In the genomic region with DNA sequence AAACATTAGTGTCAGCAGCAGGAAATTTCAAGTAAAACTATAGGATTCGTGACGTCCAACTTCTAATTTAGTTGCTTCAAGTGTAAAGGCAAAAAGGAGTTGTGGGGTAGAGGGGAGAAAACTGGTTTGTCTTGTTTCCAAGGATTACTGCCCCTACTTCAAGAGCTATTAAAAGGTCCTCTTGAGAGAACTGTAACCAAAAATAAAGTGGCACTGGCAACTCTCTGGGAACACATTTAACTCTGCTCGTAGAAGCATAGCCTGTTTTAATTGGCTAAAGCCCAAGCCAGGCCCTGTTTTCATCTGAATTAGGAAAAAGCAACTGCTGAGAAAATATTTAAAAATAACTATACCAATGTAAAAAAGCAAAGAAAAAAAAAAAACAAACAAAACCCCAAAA, we compare ENCODE assay signal across 10 cellular contexts. TPM values are rescaled to one million over a fixed set of nuclear protein-coding genes. Genes with fewer than 3 reads are reported as not detected.
DNase-seq lines count a peak whose midpoint lies in the region; ATAC-seq and TF ChIP-seq lines count a peak whose summit lies in the region.
"Had no signal": no experiment of that assay in that cellular context is flagged by ENCODE, and none has a peak within 500 bp of the region (broad histone marks: within the 10 kb centered on the region; RNA-seq: fewer than 3 reads in every experiment).

No MANE protein-coding gene starts in this region.

- intact Hi-C loops in HCT116 (cut with micrococcal nuclease), result no loop called here
- intact Hi-C loops in heart right ventricle (cut with DNase I), result loop anchor here in 2 of 10 donors (2.0 to 10.0 kb wide), 3 partner anchors 52 to 74 kb away; partner anchors contain the start of gene AKAP1 (in 1 of the 2)
- intact Hi-C loops in gastrocnemius medialis (cut with DNase I; ENCODE audit: low total_unique reads), result no loop called here

- in situ Hi-C loops in gastrocnemius medialis (cut with MboI; ENCODE audit: low sequenced_read_pairs in 4 of 4), result no loop called here

- H3K36me3 ChIP-seq in HCT116 (ENCODE audit: control insufficient read depth in 1 of 2, insufficient read depth in 2 of 2, low read length in 2 of 2) (no peaks in the 10 kb centered on the region), heart right ventricle (no peaks in the 10 kb centered on the region), gastrocnemius medialis (no peaks in the 10 kb centered on the region), tibial nerve (no peaks in the 10 kb centered on the region)

- TF ChIP-seq RAD21 in HCT116 (IDR thresholded peaks at IDR 0.05; ENCODE audit: low read depth), result no peak

- H3K79me2 ChIP-seq in HCT116 (ENCODE audit: insufficient read depth, low read length), result no peaks in the 10 kb centered on the region

- H4K20me1 ChIP-seq in HCT116 (ENCODE audit: insufficient read depth), result no peaks in the 10 kb centered on the region

- no peak; the same call in 1 of the 2 replicates for ATAC-seq in HCT116
- peak; percentile 72 to 92 (median 84) for ATAC-seq in heart right ventricle
- ATAC-seq in gastrocnemius medialis, result peak in 1 of 2 donors; percentile 59
- ATAC-seq in GM19035 (IDR thresholded peaks at IDR 0.05; ENCODE audit: unreplicated experiment), result no peak
- ATAC-seq: T-cell had no signal

- CTCF ChIA-PET in HCT116 (lab: Charles Lee), result interaction anchor here (1.1 kb wide), 1 partner anchor 23 kb away, joined by 3 read pairs; no protein-coding TSS in a partner anchor
- CTCF ChIA-PET in HEK293T (lab: Yijun Ruan, JAX), result interaction anchor here (0.8 kb wide), 1 partner anchor 36 kb away, joined by 3 read pairs; no protein-coding TSS in a partner anchor

- H3K9me3 ChIP-seq in HCT116 (ENCODE audit: control insufficient read depth in 1 of 2, insufficient read depth in 1 of 2, low read depth in 1 of 2, low read length in 2 of 2) (peaks cover 2 to 3% of the 10 kb centered on the region in 2 experiments; a peak in 2 of 4 replicates), heart right ventricle (peaks cover 0 to 6% (median 0%) of the 10 kb centered on the region in 11 donors), gastrocnemius medialis (no peaks in the 10 kb centered on the region), tibial nerve (peaks cover 0 to 2% (median 0%) of the 10 kb centered on the region in 4 donors)

- peak overlapping the region; percentile 88 for H2AFZ ChIP-seq in HCT116 (ENCODE audit: low read depth, low read length, poor library complexity, severe bottlenecking)

- H3K9me2 ChIP-seq in HCT116 (ENCODE audit: insufficient read depth), result no peaks in the 10 kb centered on the region

- H3K9ac ChIP-seq in HCT116 (ENCODE audit: low read length), result no peak overlapping the region

- TF ChIP-seq EP300 in tibial nerve (IDR thresholded peaks at IDR 0.05), result no peak

- H3K4me3 ChIP-seq in HCT116 (replicated peaks in 1 of 2; ENCODE audit: low read depth in 1 of 2, low read length in 2 of 2), result no peak overlapping the region
- H3K4me3 ChIP-seq in heart right ventricle, result no peak overlapping the region
- H3K4me3 ChIP-seq in gastrocnemius medialis, result no peak overlapping the region
- no peak overlapping the region for H3K4me3 ChIP-seq in tibial nerve

- H3K27ac ChIP-seq in HCT116 (ENCODE audit: low read depth, low read length), result no peak overlapping the region
- H3K27ac ChIP-seq in heart right ventricle, result peak overlapping the region; percentile 64 to 89 (median 78)
- peak overlapping the region; percentile 53 to 83 (median 69) for H3K27ac ChIP-seq in gastrocnemius medialis
- no peak overlapping the region for H3K27ac ChIP-seq in tibial nerve

- RAD21 ChIA-PET in HCT116 (lab: Charles Lee; ENCODE audit: low non-redundant PET in 1 of 2, low total read pairs in 2 of 2, uncharacterized antibody in 2 of 2, unreplicated experiment in 2 of 2), result no interaction called here

- 11 to 22% methylated on average over 3 of the region's 3 CpGs for WGBS in heart right ventricle, 2 donors
- 21 to 23% methylated on average over 3 of the region's 3 CpGs for WGBS in tibial nerve, 2 donors

- peak overlapping the region; percentile 8; the same call in 1 of the 2 replicates for H3K4me2 ChIP-seq in HCT116 (ENCODE audit: low read length)

- POLR2A ChIA-PET in HCT116 (lab: Charles Lee) (interaction anchor here (1.2 kb wide), 1 partner anchor 12 kb away, joined by 4 read pairs; no protein-coding TSS in a partner anchor), HEK293T (lab: Yijun Ruan, JAX) (no interaction called here)

- no TSS peak for BruUV-seq in HCT116 (replicated peaks; lab: Mats Ljungman, UMichigan)

- no peak for TF ChIP-seq CTCF in HCT116 (IDR thresholded peaks at IDR 0.05 in 2 of 3, conservative IDR thresholded peaks at IDR 0.05 in 1 of 3; ENCODE audit: borderline replicate concordance in 1 of 3, insufficient read depth in 1 of 3, low read depth in 2 of 3, low read length in 2 of 3)
- no peak for TF ChIP-seq CTCF in heart right ventricle (IDR thresholded peaks at IDR 0.05)
- TF ChIP-seq CTCF in gastrocnemius medialis (IDR thresholded peaks at IDR 0.05 in 4 of 5, conservative IDR thresholded peaks at IDR 0.05 in 1 of 5), result no peak
- no peak for TF ChIP-seq CTCF in tibial nerve (IDR thresholded peaks at IDR 0.05)

- TF ChIP-seq POLR2A in HCT116 (IDR thresholded peaks at IDR 0.05; ENCODE audit: borderline replicate concordance, extremely low read depth, insufficient read depth, insufficient read length) (no peak), gastrocnemius medialis (IDR thresholded peaks at IDR 0.05) (no peak), tibial nerve (IDR thresholded peaks at IDR 0.05) (no peak)

- H3K27me3 ChIP-seq in HCT116 (ENCODE audit: insufficient read depth, low read length) (peaks cover 15% of the 10 kb centered on the region; the same call in 1 of the 2 replicates), heart right ventricle (peaks cover 0 to 13% (median 0%) of the 10 kb centered on the region in 7 donors), gastrocnemius medialis (no peaks in the 10 kb centered on the region), tibial nerve (peaks cover 0 to 6% of the 10 kb centered on the region in 2 donors)

- H3K4me1 ChIP-seq in HCT116 (ENCODE audit: control insufficient read depth in 1 of 2, insufficient read depth in 2 of 2, low read length in 2 of 2), result peaks cover 16 to 17% of the 10 kb centered on the region in 2 experiments; a peak in 2 of 4 replicates
- peaks cover 0 to 44% (median 12%) of the 10 kb centered on the region in 9 donors for H3K4me1 ChIP-seq in heart right ventricle
- peaks cover 35 to 41% of the 10 kb centered on the region in 2 donors for H3K4me1 ChIP-seq in gastrocnemius medialis
- peaks cover 0 to 19% (median 2%) of the 10 kb centered on the region in 4 donors for H3K4me1 ChIP-seq in tibial nerve

- no peak for DNase-seq in HCT116 (ENCODE audit: low read depth, low spot score)
- DNase-seq in NCI-H510A treated with DMSO at 0.1 percent for 48 hours (lab: John Stamatoyannopoulos, UW), result peak; percentile 99
- peak in 1 of 2 donors; percentile 61 for DNase-seq in heart right ventricle
- no peak for DNase-seq in gastrocnemius medialis
- DNase-seq in tibial nerve (ENCODE audit: low spot score in 2 of 2), result no peak
- DNase-seq in HEK293T (ENCODE audit: extremely low spot score), result no peak
- DNase-seq in activated effector memory CD4-positive, alpha-beta T cell treated with anti-CD3 and anti-CD28 coated beads, Interleukin-2, amount 50 U/mL, for 16 hours, result no peak
- DNase-seq: CD4-positive, CD25-positive, alpha-beta regulatory T cell; T-cell had no signal

TF ChIP-seq in HCT116, 20 proteins besides CTCF, POLR2A, EP300 and RAD21:
- TF ChIP-seq SP1 (IDR thresholded peaks at IDR 0.05; ENCODE audit: low read depth) (peak; percentile 61), CEBPB (IDR thresholded peaks at IDR 0.05; ENCODE audit: low read depth) (no peak; the same call in 1 of the 2 replicates)

TF ChIP-seq in HEK293T, 16 proteins besides CTCF, POLR2A, EP300 and RAD21:
- TF ChIP-seq LEF1 (IDR thresholded peaks at IDR 0.05; ENCODE audit: borderline replicate concordance) (no peak), ZNF384 (IDR thresholded peaks at IDR 0.05) (no peak), FOXK2 (IDR thresholded peaks at IDR 0.05) (no peak), CTBP1 (IDR thresholded peaks at IDR 0.05; ENCODE audit: borderline replicate concordance) (no peak), ELF4 (IDR thresholded peaks at IDR 0.05) (no peak), SP1 (IDR thresholded peaks at IDR 0.05) (no peak), TARDBP (IDR thresholded peaks at IDR 0.05) (no peak), L3MBTL2 (conservative IDR thresholded peaks at IDR 0.05) (no peak), PKNOX1 (IDR thresholded peaks at IDR 0.05) (no peak), ARNT (IDR thresholded peaks at IDR 0.05) (no peak), FOXM1 (IDR thresholded peaks at IDR 0.05; ENCODE audit: borderline replicate concordance) (no peak), HDGF (IDR thresholded peaks at IDR 0.05; ENCODE audit: borderline replicate concordance) (no peak), SUZ12 (IDR thresholded peaks at IDR 0.05) (no peak), NFRKB (IDR thresholded peaks at IDR 0.05) (no peak)

RNA-seq across cellular contexts. Expression of gene AKAP1, which starts 51.8 kb away (rescaled TPM):
- total RNA-seq in HCT116 (2021; ENCODE audit: unreplicated experiment) (51.6 TPM), heart right ventricle (100 to 1,000 TPM; 107 to 234 (median 160) TPM), gastrocnemius medialis (100 to 1,000 TPM in 2 of 4 donors, 10 to 100 TPM in 2; 57.5 to 174 (median 117) TPM), tibial nerve (10 to 100 TPM; 23.3 to 62.4 (median 32.0) TPM)
- polyA plus RNA-seq in HCT116 (2012), result 70.8 and 76.9 TPM in 2 replicates
- 100 to 1,000 TPM in 1 of 2 donors, 10 to 100 TPM in 1; 31.0 to 101 TPM for polyA plus RNA-seq in heart right ventricle

RNA-seq across cellular contexts. Expression of gene SCPEP1, which starts 55.4 kb away (rescaled TPM):
- total RNA-seq in HCT116 (2021; ENCODE audit: unreplicated experiment), result 28.3 TPM
- polyA plus RNA-seq in HCT116 (2012), result 17.0 and 20.0 TPM in 2 replicates
- 100 to 1,000 TPM in 1 of 10 donors, 10 to 100 TPM in 9; 39.2 to 144 (median 47.9) TPM for total RNA-seq in heart right ventricle
- 100 to 1,000 TPM in 1 of 2 donors, 10 to 100 TPM in 1; 26.0 to 229 TPM for polyA plus RNA-seq in heart right ventricle
- 10 to 100 TPM in 3 of 4 donors, 1 to 10 TPM in 1; 9.9 to 44.7 (median 30.2) TPM for total RNA-seq in gastrocnemius medialis
- 10 to 100 TPM; 50.5 to 70.6 (median 57.2) TPM for total RNA-seq in tibial nerve

Comparison
In these comparisons a context has a peak if more than half of its experiments do, and no peak if none do; other contexts are left out.
1. ATAC-seq: peak in heart right ventricle (8 of 8); none in HCT116 (single experiment) and GM19035 (single experiment).
2. H3K27ac ChIP-seq: peak in heart right ventricle (10 of 10) and gastrocnemius medialis (4 of 4); none in HCT116 (single experiment) and tibial nerve (0 of 4).